ENCODE assay signal across 9 cellular contexts in genomic region chr14:101813171-101813759, GRCh38. TPM values are rescaled to one million over a fixed set of nuclear protein-coding genes. Genes with fewer than 3 reads are reported as not detected.
DNase-seq lines count a peak whose midpoint lies in the region; ATAC-seq and TF ChIP-seq lines count a peak whose summit lies in the region.
"Had no signal": no experiment of that assay in that cellular context is flagged by ENCODE, and none has a peak within 500 bp of the region (broad histone marks: within the 10 kb centered on the region; RNA-seq: fewer than 3 reads in every experiment).

No MANE protein-coding gene starts in this region.

- H3K36me3 Mint-ChIP-seq in activated T-cell treated with anti-CD3 and anti-CD28 coated beads, Interleukin-2, amount 50 U/mL, for 24 hours (ENCODE audit: low read depth): peaks cover 70% of the 10 kb centered on the region

- no peak overlapping the region for H3K9ac ChIP-seq in liver (ENCODE audit: low read depth in 1 of 2, low read length in 2 of 2)

- intact Hi-C loops in adrenal gland (cut with DNase I): no loop called here

- H3K27me3 Mint-ChIP-seq in activated T-cell treated with anti-CD3 and anti-CD28 coated beads, Interleukin-2, amount 50 U/mL, for 24 hours: no peaks in the 10 kb centered on the region

- peaks cover 75% of the 10 kb centered on the region for H3K4me1 Mint-ChIP-seq in activated T-cell treated with anti-CD3 and anti-CD28 coated beads, Interleukin-2, amount 50 U/mL, for 24 hours (ENCODE audit: low read depth)

- TF ChIP-seq RAD21 in liver (IDR thresholded peaks at IDR 0.05): no peak

- H3K27me3 ChIP-seq in adrenal gland: no peaks in the 10 kb centered on the region
- H3K27me3 ChIP-seq in liver (ENCODE audit: control insufficient read depth in 4 of 4, insufficient read depth in 4 of 4, low read length in 3 of 4): no peaks in the 10 kb centered on the region
- H3K27me3 ChIP-seq in suprapubic skin: no peaks in the 10 kb centered on the region

- WGBS in adrenal gland, 4 donors: 69 to 88% (median 79%) methylated on average over 4 to 7 of the region's 7 CpGs
- WGBS in liver: 82% methylated on average over 7 of the region's 7 CpGs
- 54% methylated on average over 6 of the region's 7 CpGs for WGBS in suprapubic skin

- H3K36me3 ChIP-seq in adrenal gland (replicated peaks in 1 of 2): peaks cover 0 to 7% of the 10 kb centered on the region in 2 donors
- peaks cover 0 to 2% (median 0%) of the 10 kb centered on the region in 4 donors for H3K36me3 ChIP-seq in liver (ENCODE audit: control insufficient read depth in 4 of 4, insufficient read depth in 3 of 4, low read depth in 1 of 4, low read length in 3 of 4)
- peaks cover 4% of the 10 kb centered on the region for H3K36me3 ChIP-seq in suprapubic skin

- TF ChIP-seq POLR2A in adrenal gland (IDR thresholded peaks at IDR 0.05): peak in 1 of 2 donors; percentile 19
- no peak for TF ChIP-seq POLR2A in suprapubic skin (IDR thresholded peaks at IDR 0.05)

- TF ChIP-seq CTCF in adrenal gland (IDR thresholded peaks at IDR 0.05) (no peak), liver (IDR thresholded peaks at IDR 0.05; ENCODE audit: low read depth, low read length, missing input control) (no peak), suprapubic skin (IDR thresholded peaks at IDR 0.05) (no peak)

- H3K27ac Mint-ChIP-seq in activated T-cell treated with anti-CD3 and anti-CD28 coated beads, Interleukin-2, amount 50 U/mL, for 24 hours: peak overlapping the region; percentile 95

- H3K4me1 ChIP-seq in adrenal gland (replicated peaks in 1 of 2): peaks cover 41 to 63% of the 10 kb centered on the region in 2 donors
- peaks cover 6 to 30% (median 20%) of the 10 kb centered on the region in 4 donors for H3K4me1 ChIP-seq in liver (ENCODE audit: control insufficient read depth in 4 of 4, insufficient read depth in 4 of 4, low read length in 3 of 4)
- peaks cover 52% of the 10 kb centered on the region for H3K4me1 ChIP-seq in suprapubic skin

- H3K27ac ChIP-seq in adrenal gland (peak overlapping the region in 3 of 5 donors; percentile 31 to 99 (median 49)), liver (ENCODE audit: low read depth in 1 of 2, low read length in 2 of 2) (peak overlapping the region; percentile 0 to 23), suprapubic skin (peak overlapping the region; percentile 60)

- no peak overlapping the region for H3K4me3 ChIP-seq in adrenal gland
- H3K4me3 ChIP-seq in liver (ENCODE audit: low read depth in 1 of 3, low read length in 3 of 3): no peak overlapping the region
- no peak overlapping the region for H3K4me3 ChIP-seq in suprapubic skin

- no peaks in the 10 kb centered on the region for H3K9me3 Mint-ChIP-seq in activated T-cell treated with anti-CD3 and anti-CD28 coated beads, Interleukin-2, amount 50 U/mL, for 24 hours

- no peaks in the 10 kb centered on the region for H3K9me3 ChIP-seq in adrenal gland (replicated peaks in 1 of 3)
- no peaks in the 10 kb centered on the region for H3K9me3 ChIP-seq in liver (ENCODE audit: control insufficient read depth in 4 of 4, low read length in 3 of 4)
- H3K9me3 ChIP-seq in suprapubic skin: no peaks in the 10 kb centered on the region

- TF ChIP-seq EP300 in suprapubic skin (IDR thresholded peaks at IDR 0.05): no peak

- no peak for ATAC-seq in GM21825 (IDR thresholded peaks at IDR 0.05; ENCODE audit: unreplicated experiment)
- no peak for ATAC-seq in HG02798 (IDR thresholded peaks at IDR 0.05; ENCODE audit: poor library complexity, unreplicated experiment)

- no peak for DNase-seq in activated T-cell treated with anti-CD3 and anti-CD28 coated beads, Interleukin-2, amount 50 U/mL, for 24 hours
- no peak for DNase-seq in activated T-cell treated with anti-CD3 and anti-CD28 coated beads, Interleukin-2, amount 50 U/mL, for 48 hours
- DNase-seq in adrenal gland (peak in 3 of 7 donors; percentile 31 to 53 (median 33)), suprapubic skin (ENCODE audit: low spot score in 2 of 2) (no peak), hypothalamus (lab: John Stamatoyannopoulos, UW) (no peak)
- DNase-seq: NCI-H69 had no signal

- peak overlapping the region; percentile 92 for H3K4me3 Mint-ChIP-seq in activated T-cell treated with anti-CD3 and anti-CD28 coated beads, Interleukin-2, amount 50 U/mL, for 24 hours

TF ChIP-seq in liver, 16 proteins besides CTCF, POLR2A, EP300 and RAD21:
- TF ChIP-seq SP1 (IDR thresholded peaks at IDR 0.05) (no peak), HNF4A (conservative IDR thresholded peaks at IDR 0.05) (peak in 1 of 2 donors; percentile 42)

RNA-seq across cellular contexts. Expression of gene PPP2R5C, which starts 51.8 kb away (rescaled TPM):
- total RNA-seq in adrenal gland (100 to 1,000 TPM in 6 of 8 donors, 10 to 100 TPM in 2; 66.5 to 216 (median 153) TPM), liver (10 to 100 TPM; 48.2 to 52.3 TPM), suprapubic skin (100 to 1,000 TPM; 104 to 149 (median 119) TPM)
- polyA plus RNA-seq in adrenal gland (100 to 1,000 TPM; 105 to 143 (median 128) TPM), liver (10 to 100 TPM; 33.5 to 39.6 TPM)
